ENCODE assay signal across 19 cellular contexts in the genomic region with DNA sequence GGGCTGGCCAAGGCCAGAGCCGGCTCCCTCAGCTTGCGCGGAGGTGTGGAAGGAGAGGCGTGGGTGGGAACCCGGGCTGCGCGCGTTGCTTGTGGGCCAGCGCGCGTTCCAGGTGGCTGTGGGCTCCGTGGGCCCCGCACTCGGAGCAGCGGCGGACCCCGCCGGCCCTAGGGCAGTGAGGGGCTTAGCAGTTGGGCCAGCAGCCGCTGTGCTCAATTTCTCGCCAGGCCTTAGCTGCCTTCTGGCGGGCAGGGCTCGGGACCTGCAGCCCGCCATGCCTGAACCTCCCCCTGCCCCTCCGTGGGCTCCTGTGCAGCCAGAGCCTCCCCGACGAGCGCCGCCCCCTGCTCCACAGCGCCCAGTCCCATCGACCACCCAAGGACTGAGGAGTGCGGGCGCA.
DNase-seq lines count a peak whose midpoint lies in the region; ATAC-seq, FAIRE-seq and TF ChIP-seq lines count a peak whose summit lies in the region.
"Had no signal": no experiment of that assay in that cellular context is flagged by ENCODE, and none has a peak within 500 bp of the region (broad histone marks: within the 10 kb centered on the region; RNA-seq: fewer than 3 reads in every experiment).

No MANE protein-coding gene starts in this region.

- no peaks in the 10 kb centered on the region for H3K27me3 ChIP-seq in SK-N-SH (ENCODE audit: insufficient read depth)
- H3K27me3 ChIP-seq in H1 (replicated peaks in 1 of 4; ENCODE audit: control insufficient read depth in 3 of 4, extremely low read depth in 1 of 4, insufficient read depth in 3 of 4, low read length in 3 of 4): no peaks in the 10 kb centered on the region
- no peaks in the 10 kb centered on the region for H3K27me3 ChIP-seq in neuronal stem cell (ENCODE audit: control insufficient read depth in 3 of 3, insufficient read depth in 3 of 3, low read depth in 1 of 3, low read length in 3 of 3)

- no peak overlapping the region for H2AK5ac ChIP-seq in H1 (ENCODE audit: low read depth, low read length)
- H2AK5ac ChIP-seq in neuronal stem cell (ENCODE audit: low read depth, low read length): no peak overlapping the region

- H3K79me1 ChIP-seq in H1 (ENCODE audit: low read depth, low read length): no peaks in the 10 kb centered on the region
- H3K79me1 ChIP-seq in neuronal stem cell (ENCODE audit: low read depth, low read length): no peaks in the 10 kb centered on the region

- H4K20me1 ChIP-seq in SK-N-SH (ENCODE audit: insufficient read depth) (no peaks in the 10 kb centered on the region), H1 (replicated peaks in 1 of 2; ENCODE audit: control insufficient read depth in 1 of 2, insufficient read depth in 2 of 2, low read length in 2 of 2) (no peaks in the 10 kb centered on the region)

- no peak overlapping the region for H4K91ac ChIP-seq in H1 (replicated peaks; ENCODE audit: insufficient read length, low read length)
- peak overlapping the region; percentile 22 for H4K91ac ChIP-seq in neuronal stem cell (ENCODE audit: low read depth, low read length, poor library complexity)

- peaks cover 6% of the 10 kb centered on the region for H3F3A ChIP-seq in SK-N-SH (replicated peaks; ENCODE audit: insufficient read depth)

- no peak for ATAC-seq in SK-N-SH treated with all-trans-retinoic acid at 6 μM for 48 hours
- no peak for ATAC-seq in stimulated activated effector memory CD8-positive, alpha-beta T cell treated with anti-CD3 and anti-CD28 coated beads, Interleukin-12 subunit alpha, Interleukin-12 subunit beta, amount 100 ng/mL, for 72 hours
- ATAC-seq in activated CD4-positive, CD25-positive, alpha-beta regulatory T cell treated with anti-CD3 and anti-CD28 coated beads, Interleukin-2, amount 50 U/mL, for 24 hours: no peak
- ATAC-seq: A549 had no signal

- H2BK12ac ChIP-seq in H1 (ENCODE audit: low read depth, low read length) (0 out of 2 replicates have a peak overlapping the region, but pooled peaks have one; percentile 27), neuronal stem cell (ENCODE audit: low read length) (peak overlapping the region; percentile 66)

- H3K27me3 Mint-ChIP-seq in activated CD4-positive, alpha-beta memory T cell treated with anti-CD3 and anti-CD28 coated beads for 36 hours: no peaks in the 10 kb centered on the region
- H3K27me3 Mint-ChIP-seq: CD4-positive, alpha-beta T cell had no signal

- no peak overlapping the region for H2BK15ac ChIP-seq in H1 (ENCODE audit: low read length)
- no peak overlapping the region for H2BK15ac ChIP-seq in neuronal stem cell (ENCODE audit: low read length)

- TF ChIP-seq EP300 in SK-N-SH (IDR thresholded peaks at IDR 0.05; ENCODE audit: borderline replicate concordance in 1 of 2, low read depth in 1 of 2, low read length in 1 of 2) (no peak), H1 (IDR thresholded peaks at IDR 0.05; ENCODE audit: borderline replicate concordance in 1 of 2, low read depth in 2 of 2, low read length in 2 of 2) (no peak)

- H3K18ac ChIP-seq in H1 (ENCODE audit: extremely low read depth, low read length) (no peak overlapping the region), neuronal stem cell (ENCODE audit: low read length) (peak overlapping the region; percentile 86)

- WGBS in SK-N-SH (ENCODE audit: low lambda C conversion rate): over 99% methylated on average over 28 of the region's 32 CpGs
- WGBS in H1 (ENCODE audit: extremely low coverage in 1 of 2, insufficient coverage in 1 of 2, insufficient read length in 1 of 2, insufficient replicate concordance in 2 of 2, low coverage in 1 of 2, low lambda C conversion rate in 2 of 2, missing lambda C conversion rate in 1 of 2), 2 experiments: 97% methylated on average over 28 of the region's 32 CpGs; no CpG with 5 or more reads in 1 of the 2 experiments
- WGBS in neuronal stem cell (ENCODE audit: extremely low coverage in 2 of 2, insufficient read length in 2 of 2, insufficient replicate concordance in 1 of 2), 2 donors: no CpG with 5 or more reads among the region's 32 CpGs

- H3K23ac ChIP-seq in H1 (ENCODE audit: insufficient read length) (no peak overlapping the region), neuronal stem cell (ENCODE audit: low read depth, low read length, poor library complexity) (no peak overlapping the region)

- no peak overlapping the region for H3K9ac ChIP-seq in SK-N-SH
- H3K9ac ChIP-seq in H1 (replicated peaks in 1 of 4; ENCODE audit: extremely low read depth in 1 of 4, low read depth in 3 of 4, low read length in 3 of 4): no peak overlapping the region
- H3K9ac ChIP-seq in neuronal stem cell (ENCODE audit: low read depth, low read length, poor library complexity): no peak overlapping the region

- H3K4ac ChIP-seq in H1 (replicated peaks; ENCODE audit: insufficient read length, low read depth, low read length) (no peak overlapping the region), neuronal stem cell (ENCODE audit: low read length) (no peak overlapping the region)

- no peaks in the 10 kb centered on the region for H3K23me2 ChIP-seq in H1 (ENCODE audit: low read depth, low read length)

- intact Hi-C loops in activated CD4-positive, alpha-beta memory T cell treated with anti-CD3 and anti-CD28 coated beads for 36 hours (cut with micrococcal nuclease): no loop called here

- FAIRE-seq in H1 (lab: Jason Lieb, UNC): no peak
- FAIRE-seq: A549, D721Med, G401.6, GM12891, GM18507 had no signal

- TF ChIP-seq RAD21 in SK-N-SH (IDR thresholded peaks at IDR 0.05; ENCODE audit: low read length) (no peak), H1 (IDR thresholded peaks at IDR 0.05 in 1 of 2, conservative IDR thresholded peaks at IDR 0.05 in 1 of 2; ENCODE audit: low read depth in 2 of 2, low read length in 2 of 2) (no peak)

- H3K36me3 ChIP-seq in SK-N-SH (replicated peaks in 1 of 2; ENCODE audit: control insufficient read depth in 1 of 2, insufficient read depth in 2 of 2, low read length in 1 of 2) (no peaks in the 10 kb centered on the region), H1 (ENCODE audit: control insufficient read depth in 2 of 4, insufficient read depth in 4 of 4, low read length in 3 of 4) (no peaks in the 10 kb centered on the region), neuronal stem cell (replicated peaks in 1 of 2; ENCODE audit: control insufficient read depth in 2 of 2, insufficient read depth in 2 of 2, low read length in 2 of 2) (no peaks in the 10 kb centered on the region)

- no peaks in the 10 kb centered on the region for H3K9me3 Mint-ChIP-seq in activated CD4-positive, alpha-beta memory T cell treated with anti-CD3 and anti-CD28 coated beads for 36 hours
- H3K9me3 Mint-ChIP-seq in stimulated activated effector memory CD8-positive, alpha-beta T cell treated with anti-CD3 and anti-CD28 coated beads, Interleukin-12 subunit alpha, Interleukin-12 subunit beta, amount 100 ng/mL, for 72 hours: no peaks in the 10 kb centered on the region
- H3K9me3 Mint-ChIP-seq: CD4-positive, alpha-beta T cell had no signal

- DNase-seq in SK-N-SH: no peak
- DNase-seq in H1 (ENCODE audit: low read depth in 1 of 2, low spot score in 2 of 2): no peak
- DNase-seq in neuronal stem cell (ENCODE audit: low spot score): no peak
- no peak for DNase-seq in activated CD4-positive, alpha-beta memory T cell treated with anti-CD3 and anti-CD28 coated beads for 36 hours
- DNase-seq in stimulated activated effector memory CD8-positive, alpha-beta T cell treated with anti-CD3 and anti-CD28 coated beads, Interleukin-12 subunit alpha, Interleukin-12 subunit beta, amount 100 ng/mL, for 72 hours (ENCODE audit: low spot score in 2 of 2): no peak
- DNase-seq: AML-193; Caco-2; CD4-positive, alpha-beta T cell; GM23248; H7 had no signal

- H3K27ac ChIP-seq in SK-N-SH (ENCODE audit: low read depth in 2 of 2, low read length in 1 of 2) (peak overlapping the region; percentile 78 to 93; a peak in 3 of 4 replicates), H1 (ENCODE audit: low read depth, low read length) (no peak overlapping the region), neuronal stem cell (replicated peaks; ENCODE audit: low read length) (no peak overlapping the region)
- H3K27ac ChIP-seq: 22Rv1, C4-2B had no signal

- H3K4me2 ChIP-seq in SK-N-SH (no peak overlapping the region), H1 (ENCODE audit: insufficient read depth in 1 of 2, low read depth in 2 of 2, low read length in 2 of 2) (no peak overlapping the region), neuronal stem cell (ENCODE audit: insufficient read depth, low read length, poor library complexity, severe bottlenecking) (no peak overlapping the region)
- H3K4me2 ChIP-seq: A549 had no signal

- H3K9me3 ChIP-seq in SK-N-SH (no peaks in the 10 kb centered on the region), H1 (ENCODE audit: insufficient read depth in 2 of 2, low read depth in 1 of 2, low read length in 1 of 2) (no peaks in the 10 kb centered on the region), neuronal stem cell (replicated peaks in 1 of 2; ENCODE audit: control insufficient read depth in 2 of 2, insufficient read depth in 1 of 2, low read depth in 1 of 2, low read length in 2 of 2) (no peaks in the 10 kb centered on the region)
- H3K9me3 ChIP-seq: A549, Caco-2 had no signal

- H4K8ac ChIP-seq in H1 (ENCODE audit: extremely low read depth, insufficient read depth, low read length) (no peak overlapping the region), neuronal stem cell (ENCODE audit: low read depth, low read length) (no peak overlapping the region)

- H3K79me2 ChIP-seq in SK-N-SH (ENCODE audit: insufficient read depth) (0 out of 2 replicates have a peak, but pooled peaks cover 3% of the 10 kb centered on the region), H1 (ENCODE audit: control insufficient read depth in 1 of 2, insufficient read depth in 2 of 2, low read length in 2 of 2) (no peaks in the 10 kb centered on the region)

- H3K14ac ChIP-seq in H1 (ENCODE audit: insufficient read length): no peak overlapping the region
- peak overlapping the region; percentile 32 for H3K14ac ChIP-seq in neuronal stem cell (ENCODE audit: low read length)

- no peak overlapping the region for H3K27ac Mint-ChIP-seq in activated CD4-positive, alpha-beta memory T cell treated with anti-CD3 and anti-CD28 coated beads for 36 hours
- H3K27ac Mint-ChIP-seq in stimulated activated effector memory CD8-positive, alpha-beta T cell treated with anti-CD3 and anti-CD28 coated beads, Interleukin-12 subunit alpha, Interleukin-12 subunit beta, amount 100 ng/mL, for 72 hours: no peak overlapping the region
- H3K27ac Mint-ChIP-seq: CD4-positive, alpha-beta T cell had no signal

- no peak overlapping the region for H4K5ac ChIP-seq in H1 (ENCODE audit: insufficient read length, low read depth, low read length)

- H3K4me3 Mint-ChIP-seq in activated CD4-positive, alpha-beta memory T cell treated with anti-CD3 and anti-CD28 coated beads for 36 hours: no peak overlapping the region
- H3K4me3 Mint-ChIP-seq in stimulated activated effector memory CD8-positive, alpha-beta T cell treated with anti-CD3 and anti-CD28 coated beads, Interleukin-12 subunit alpha, Interleukin-12 subunit beta, amount 100 ng/mL, for 72 hours: no peak overlapping the region
- H3K4me3 Mint-ChIP-seq: CD4-positive, alpha-beta T cell had no signal

- H3K56ac ChIP-seq in H1 (replicated peaks; ENCODE audit: insufficient read length, low read depth, low read length): no peak overlapping the region

- peaks cover 13% of the 10 kb centered on the region for H3K4me1 Mint-ChIP-seq in activated CD4-positive, alpha-beta memory T cell treated with anti-CD3 and anti-CD28 coated beads for 36 hours (ENCODE audit: low read depth)
- peaks cover 6% of the 10 kb centered on the region for H3K4me1 Mint-ChIP-seq in stimulated activated effector memory CD8-positive, alpha-beta T cell treated with anti-CD3 and anti-CD28 coated beads, Interleukin-12 subunit alpha, Interleukin-12 subunit beta, amount 100 ng/mL, for 72 hours

- H2BK20ac ChIP-seq in H1 (ENCODE audit: low read length): no peak overlapping the region

- CTCF ChIA-PET in SK-N-SH (lab: Yijun Ruan, JAX): interaction anchor here (1.0 to 3.4 kb wide), 4 partner anchors 10 to 63 kb away, joined by 3 to 18 read pairs (median 8); no protein-coding TSS in a partner anchor
- CTCF ChIA-PET in H1 (lab: Charles Lee; ENCODE audit: partially characterized antibody): interaction anchor here (1.9 to 7.7 kb wide), 2 partner anchors 11 to 63 kb away, joined by 6 to 84 read pairs; no protein-coding TSS in a partner anchor
- CTCF ChIA-PET in activated CD4-positive, alpha-beta memory T cell treated with anti-CD3 and anti-CD28 coated beads for 36 hours (lab: Charles Lee): no interaction called here

- TF ChIP-seq CTCF in SK-N-SH (IDR thresholded peaks at IDR 0.05) (no peak), H1 (IDR thresholded peaks at IDR 0.05; ENCODE audit: control extremely low read depth in 1 of 3, insufficient read depth in 1 of 3, low read depth in 1 of 3, low read length in 3 of 3) (no peak)

- H2AFZ ChIP-seq in SK-N-SH (ENCODE audit: low read depth) (no peak overlapping the region), H1 (ENCODE audit: low read length) (no peak overlapping the region), neuronal stem cell (ENCODE audit: low read length) (no peak overlapping the region)
- H2AFZ ChIP-seq: GM23248 had no signal

- no peak overlapping the region for H2BK5ac ChIP-seq in H1 (ENCODE audit: low read depth, low read length)
- no peak overlapping the region for H2BK5ac ChIP-seq in neuronal stem cell (ENCODE audit: low read length)

- POLR2A ChIA-PET in SK-N-SH (lab: Yijun Ruan, JAX): interaction anchor here (1.2 kb wide), 1 partner anchor 9 kb away, joined by 3 read pairs; no protein-coding TSS in a partner anchor
- POLR2A ChIA-PET in H1 (lab: Charles Lee; ENCODE audit: partially characterized antibody): no interaction called here
- POLR2A ChIA-PET in activated CD4-positive, alpha-beta memory T cell treated with anti-CD3 and anti-CD28 coated beads for 36 hours (lab: Charles Lee): no interaction called here

- H3K9me2 ChIP-seq in SK-N-SH: no peaks in the 10 kb centered on the region

- H3K4me1 ChIP-seq in SK-N-SH (ENCODE audit: control insufficient read depth in 1 of 2, insufficient read depth in 2 of 2, low read depth in 1 of 2, low read length in 1 of 2) (peaks cover 17 to 25% of the 10 kb centered on the region in 2 experiments; a peak in 3 of 4 replicates), H1 (replicated peaks in 1 of 4; ENCODE audit: control insufficient read depth in 3 of 4, insufficient read depth in 4 of 4, low read length in 3 of 4) (peaks cover 0 to 3% (median 0%) of the 10 kb centered on the region in 4 experiments; a peak in 2 of 7 replicates), neuronal stem cell (ENCODE audit: control insufficient read depth in 2 of 2, insufficient read depth in 1 of 2, low read depth in 1 of 2, low read length in 2 of 2) (peaks cover 5 to 17% of the 10 kb centered on the region in 2 donors)

- H2BK120ac ChIP-seq in H1 (replicated peaks; ENCODE audit: low read depth, low read length) (no peak overlapping the region), neuronal stem cell (ENCODE audit: low read depth, low read length) (peak overlapping the region; percentile 91)

- H3K4me3 ChIP-seq in SK-N-SH (ENCODE audit: low read depth in 2 of 2, low read length in 1 of 2) (no peak overlapping the region), H1 (ENCODE audit: extremely low read depth in 1 of 4, insufficient read depth in 2 of 4, low read depth in 3 of 4, low read length in 4 of 4) (no peak overlapping the region), neuronal stem cell (ENCODE audit: low read length in 2 of 2) (no peak overlapping the region)
- H3K4me3 ChIP-seq: A549, GM23248 had no signal

- TF ChIP-seq POLR2A in H1 (IDR thresholded peaks at IDR 0.05; ENCODE audit: control extremely low read depth in 1 of 2, low read depth in 2 of 2, low read length in 2 of 2): no peak

- peaks cover 3% of the 10 kb centered on the region for H3K36me3 Mint-ChIP-seq in activated CD4-positive, alpha-beta memory T cell treated with anti-CD3 and anti-CD28 coated beads for 36 hours
- H3K36me3 Mint-ChIP-seq in stimulated activated effector memory CD8-positive, alpha-beta T cell treated with anti-CD3 and anti-CD28 coated beads, Interleukin-12 subunit alpha, Interleukin-12 subunit beta, amount 100 ng/mL, for 72 hours: peaks cover 10% of the 10 kb centered on the region

Comparison
In these comparisons a context has a peak if more than half of its experiments do, and no peak if none do; other contexts are left out.
1. H3K27ac ChIP-seq: peak in SK-N-SH (2 of 2); none in H1 (single experiment) and neuronal stem cell (single experiment).